Comparison of ENCODE assay signal across 11 cellular contexts in the genomic region with DNA sequence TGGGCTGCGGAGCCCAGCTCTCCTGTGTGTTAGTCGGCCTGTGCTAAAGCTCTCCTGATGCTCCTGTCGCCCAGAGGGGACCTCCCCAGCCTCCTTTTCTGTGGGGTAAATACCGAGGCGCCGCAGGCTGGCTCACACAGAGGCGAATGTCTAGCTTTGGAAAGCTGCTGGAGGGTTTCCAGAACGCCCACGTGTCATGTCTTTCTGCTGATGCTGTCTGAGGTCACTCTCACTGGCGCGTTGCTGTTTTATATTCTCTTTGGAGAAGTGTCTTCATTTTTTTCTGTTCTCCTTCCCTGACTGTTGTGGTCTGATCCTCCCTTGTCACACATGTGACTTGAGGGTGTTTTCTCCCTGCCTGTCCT.
DNase-seq lines count a peak whose midpoint lies in the region; ATAC-seq and TF ChIP-seq lines count a peak whose summit lies in the region.
"Had no signal": no experiment of that assay in that cellular context is flagged by ENCODE, and none has a peak within 500 bp of the region (broad histone marks: within the 10 kb centered on the region; RNA-seq: fewer than 3 reads in every experiment).

No MANE protein-coding gene starts in this region.

- H3K4me3 Mint-ChIP-seq in MCF 10A (ENCODE audit: unreplicated experiment) = no peak overlapping the region

- no peaks in the 10 kb centered on the region for H3K9me3 Mint-ChIP-seq in MCF 10A (ENCODE audit: unreplicated experiment)

- peak overlapping the region; percentile 71 for H3K27ac Mint-ChIP-seq in MCF 10A (ENCODE audit: low read depth, unreplicated experiment)

- no TSS peak for BruUV-seq in MCF 10A (replicated peaks; lab: Mats Ljungman, UMichigan)

- 55% methylated on average over 11 of the region's 11 CpGs for WGBS in right cardiac atrium

- intact Hi-C loops in MCF 10A (cut with micrococcal nuclease) = no loop called here
- intact Hi-C loops in right cardiac atrium (cut with DNase I) = no loop called here

- peaks cover 6% of the 10 kb centered on the region for H3K4me1 Mint-ChIP-seq in MCF 10A (ENCODE audit: insufficient read depth, unreplicated experiment)

- H3K4me3 ChIP-seq in right cardiac atrium (ENCODE audit: low read length) = no peak overlapping the region
- H3K4me3 ChIP-seq: Peyer's patch had no signal

- DNase-seq in HCEC 1CT = peak; percentile 87
- peak; percentile 75 for DNase-seq in MCF 10A (ENCODE audit: unreplicated experiment)
- DNase-seq in right cardiac atrium = peak; percentile 84 to 91 (median 87)
- peak in 30 of 49 donors; percentile 2 to 79 (median 33) for DNase-seq in substantia nigra (lab: John Stamatoyannopoulos, UW)
- DNase-seq in stimulated activated CD8-positive, alpha-beta memory T cell treated with anti-CD3 and anti-CD28 coated beads, Interleukin-4, amount 100 ng/mL, for 48 hours = no peak
- DNase-seq in cortex of kidney (lab: John Stamatoyannopoulos, UW) = no peak
- no peak for DNase-seq in left lobe of liver (ENCODE audit: low spot score)
- no peak for DNase-seq in NCI-H1417 (lab: John Stamatoyannopoulos, UW)

- POLR2A ChIA-PET in MCF 10A (lab: Yijun Ruan, JAX) = no interaction called here

- no peaks in the 10 kb centered on the region for H3K27me3 Mint-ChIP-seq in MCF 10A (ENCODE audit: insufficient read depth, unreplicated experiment)

- no peaks in the 10 kb centered on the region for H3K27me3 ChIP-seq in right cardiac atrium (ENCODE audit: control insufficient read depth, insufficient read depth)
- H3K27me3 ChIP-seq: Peyer's patch had no signal

- no peaks in the 10 kb centered on the region for H3K9me3 ChIP-seq in right cardiac atrium (ENCODE audit: control insufficient read depth, low read length)
- H3K9me3 ChIP-seq: Peyer's patch had no signal

- peak; percentile 50 to 56 for ATAC-seq in right cardiac atrium
- no peak for ATAC-seq in left lobe of liver
- ATAC-seq: HCT116 had no signal

- peaks cover 68% of the 10 kb centered on the region for H3K36me3 Mint-ChIP-seq in MCF 10A (ENCODE audit: insufficient read depth, unreplicated experiment)

- CTCF ChIA-PET in MCF 10A (lab: Yijun Ruan, JAX) = interaction anchor here (0.6 to 1.1 kb wide), 2 partner anchors 150 to 152 kb away, joined by 3 read pairs; no protein-coding TSS in a partner anchor

- no peak for TF ChIP-seq CTCF in MCF 10A (IDR thresholded peaks at IDR 0.05; ENCODE audit: unreplicated experiment)

- H3K4me1 ChIP-seq in right cardiac atrium (ENCODE audit: control insufficient read depth, insufficient read depth, low read length) = no peaks in the 10 kb centered on the region

- H3K27ac ChIP-seq in right cardiac atrium (ENCODE audit: low read length) (no peak overlapping the region), substantia nigra (ENCODE audit: low read depth, low read length, poor library complexity, severe bottlenecking) (no peak overlapping the region)
- H3K27ac ChIP-seq: KMS-11, Peyer's patch had no signal

Comparison
In these comparisons a context has a peak if more than half of its experiments do, and no peak if none do; other contexts are left out.
1. DNase-seq: peak in HCEC 1CT (single experiment), MCF 10A (single experiment), right cardiac atrium (3 of 3) and substantia nigra (30 of 49); none in stimulated activated CD8-positive, alpha-beta memory T cell treated with anti-CD3 and anti-CD28 coated beads, Interleukin-4, amount 100 ng/mL, for 48 hours (single experiment), cortex of kidney (single experiment), left lobe of liver (single experiment) and NCI-H1417 (0 of 3).